9 cellular contexts compared by ENCODE assay signal in the genomic region with DNA sequence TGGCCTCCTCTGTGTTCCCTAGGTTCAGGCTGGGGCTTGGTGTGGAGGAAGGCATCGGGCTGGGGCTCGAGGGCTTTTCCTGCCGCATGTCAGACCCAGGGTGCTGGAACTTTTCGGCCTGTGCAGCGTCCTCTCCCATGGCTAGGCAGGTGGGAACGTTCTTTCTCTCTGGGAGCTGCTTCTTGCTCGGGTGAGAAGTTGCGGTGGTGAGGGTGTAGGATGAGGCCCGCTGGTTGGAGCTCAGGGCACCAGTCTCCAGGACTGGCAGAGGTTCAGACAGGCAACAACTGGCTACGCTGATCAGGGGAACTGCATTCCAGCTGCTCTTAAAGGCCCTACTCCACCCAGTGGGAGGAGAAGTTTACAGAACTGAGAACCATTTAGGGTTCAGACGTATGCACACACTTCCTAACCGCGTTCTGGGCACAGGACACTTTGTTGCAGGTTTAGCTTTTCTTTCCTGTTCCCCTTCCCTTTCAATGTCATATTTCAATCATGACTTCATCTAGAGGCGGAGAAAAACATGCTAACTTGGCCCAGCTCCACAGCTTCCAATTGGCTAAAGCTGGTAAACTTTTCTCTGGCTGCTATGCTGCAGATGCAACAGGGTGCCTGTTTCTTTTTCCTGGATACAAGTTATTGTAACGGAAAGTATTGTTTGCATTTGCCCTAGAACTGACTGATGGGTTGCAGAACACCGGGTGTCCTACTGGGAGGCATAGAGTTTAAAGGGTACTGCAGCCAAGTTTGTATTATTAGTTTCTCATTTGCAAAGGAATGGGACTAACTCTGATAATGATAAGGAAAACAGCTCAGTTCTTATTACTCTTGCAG. TPM values are rescaled to one million over a fixed set of nuclear protein-coding genes. Genes with fewer than 3 reads are reported as not detected.
DNase-seq lines count a peak whose midpoint lies in the region; ATAC-seq and TF ChIP-seq lines count a peak whose summit lies in the region.
"Had no signal": no experiment of that assay in that cellular context is flagged by ENCODE, and none has a peak within 500 bp of the region (broad histone marks: within the 10 kb centered on the region; RNA-seq: fewer than 3 reads in every experiment).

A gene with protein sequence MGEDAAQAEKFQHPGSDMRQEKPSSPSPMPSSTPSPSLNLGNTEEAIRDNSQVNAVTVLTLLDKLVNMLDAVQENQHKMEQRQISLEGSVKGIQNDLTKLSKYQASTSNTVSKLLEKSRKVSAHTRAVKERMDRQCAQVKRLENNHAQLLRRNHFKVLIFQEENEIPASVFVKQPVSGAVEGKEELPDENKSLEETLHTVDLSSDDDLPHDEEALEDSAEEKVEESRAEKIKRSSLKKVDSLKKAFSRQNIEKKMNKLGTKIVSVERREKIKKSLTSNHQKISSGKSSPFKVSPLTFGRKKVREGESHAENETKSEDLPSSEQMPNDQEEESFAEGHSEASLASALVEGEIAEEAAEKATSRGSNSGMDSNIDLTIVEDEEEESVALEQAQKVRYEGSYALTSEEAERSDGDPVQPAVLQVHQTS (minus strand): TSS at position 302 of the 834 bp plus-strand sequence. CDS start 163 bp downstream, at position 139.

- H3K36me3 ChIP-seq in mucosa of descending colon (ENCODE audit: low read depth): no peaks in the 10 kb centered on the region

- H3K9me3 ChIP-seq in mucosa of descending colon: no peaks in the 10 kb centered on the region

- no peak within 1 kb of the TSS for H3K4me3 Mint-ChIP-seq in nephron progenitor cell

- peaks cover 49% of the 10 kb centered on the region for H3K4me1 Mint-ChIP-seq in nephron progenitor cell

- H3K27me3 ChIP-seq in dorsolateral prefrontal cortex: no peaks in the 10 kb centered on the region

- TF ChIP-seq CTCF in dorsolateral prefrontal cortex (IDR thresholded peaks at IDR 0.05 in 54 of 56, conservative IDR thresholded peaks at IDR 0.05 in 2 of 56; ENCODE audit: low read depth in 1 of 56, partially characterized antibody in 56 of 56) (no peak), mucosa of descending colon (IDR thresholded peaks at IDR 0.05) (no peak), nephron progenitor cell (IDR thresholded peaks at IDR 0.05) (no peak)

- H3K9me3 Mint-ChIP-seq in nephron progenitor cell: no peaks in the 10 kb centered on the region
- H3K9me3 Mint-ChIP-seq: naive B cell had no signal

- no peak within 1 kb of the TSS for H3K27ac Mint-ChIP-seq in nephron progenitor cell
- H3K27ac Mint-ChIP-seq: naive B cell had no signal

- H3K36me3 Mint-ChIP-seq in nephron progenitor cell (ENCODE audit: low read depth): no peaks in the 10 kb centered on the region
- H3K36me3 Mint-ChIP-seq: naive B cell had no signal

- H3K4me3 ChIP-seq in dorsolateral prefrontal cortex (peak within 1 kb of the TSS in 56 of 59 donors; percentile 3 to 65 (median 42)), mucosa of descending colon (no peak within 1 kb of the TSS)

- intact Hi-C loops in dorsolateral prefrontal cortex (cut with DNase I) (no loop called here), mucosa of descending colon (cut with DNase I, micrococcal nuclease) (no loop called here)

- ATAC-seq in GM18867 (IDR thresholded peaks at IDR 0.05; ENCODE audit: unreplicated experiment): peak; percentile 64
- peak; percentile 83 for ATAC-seq in mucosa of descending colon
- ATAC-seq in HG03135 (IDR thresholded peaks at IDR 0.05; ENCODE audit: unreplicated experiment): no peak
- no peak for ATAC-seq in GM18873 (IDR thresholded peaks at IDR 0.05; ENCODE audit: low FRiP score, unreplicated experiment)
- ATAC-seq in HG02938 (IDR thresholded peaks at IDR 0.05; ENCODE audit: unreplicated experiment): no peak

- no peaks in the 10 kb centered on the region for H3K4me1 ChIP-seq in mucosa of descending colon (ENCODE audit: low read depth)

- DNase-seq in LHCN-M2 (ENCODE audit: low read depth): peak; percentile 99
- no peak for DNase-seq in dorsolateral prefrontal cortex
- peak; percentile 41 to 55 (median 45) for DNase-seq in mucosa of descending colon
- no peak for DNase-seq in nephron progenitor cell
- DNase-seq: naive B cell had no signal

- H3K27me3 Mint-ChIP-seq in nephron progenitor cell (ENCODE audit: low read depth, poor library complexity): peaks cover 2% of the 10 kb centered on the region

- H3K27ac ChIP-seq in dorsolateral prefrontal cortex: peak within 1 kb of the TSS in 27 of 59 donors; percentile 1 to 72 (median 34)

RNA-seq across cellular contexts. Expression of the gene that starts here (rescaled TPM):
- 388 and 506 TPM in 2 replicates for total RNA-seq in LHCN-M2 (2014; rRNA removed)
- 228 TPM for polyA plus RNA-seq in LHCN-M2 (2012)
- 10 to 100 TPM in 91 of 120 experiments, 1 to 10 TPM in 29; 1.5 to 40.2 (median 14.7) TPM for total RNA-seq in dorsolateral prefrontal cortex
- 100 to 1,000 TPM in 1 of 3 donors, 10 to 100 TPM in 1, 1 to 10 TPM in 1; 6.7 to 154 (median 13.7) TPM for total RNA-seq in mucosa of descending colon

Comparison
In these comparisons a context has a peak if more than half of its experiments do, and no peak if none do; other contexts are left out.
1. ATAC-seq: peak in GM18867 (single experiment) and mucosa of descending colon (single experiment); none in HG03135 (single experiment), GM18873 (single experiment) and HG02938 (single experiment).
2. DNase-seq: peak in LHCN-M2 (single experiment) and mucosa of descending colon (3 of 3); none in dorsolateral prefrontal cortex (0 of 10) and nephron progenitor cell (single experiment).